ENCODE assay signal across 6 cellular contexts in the genomic region with DNA sequence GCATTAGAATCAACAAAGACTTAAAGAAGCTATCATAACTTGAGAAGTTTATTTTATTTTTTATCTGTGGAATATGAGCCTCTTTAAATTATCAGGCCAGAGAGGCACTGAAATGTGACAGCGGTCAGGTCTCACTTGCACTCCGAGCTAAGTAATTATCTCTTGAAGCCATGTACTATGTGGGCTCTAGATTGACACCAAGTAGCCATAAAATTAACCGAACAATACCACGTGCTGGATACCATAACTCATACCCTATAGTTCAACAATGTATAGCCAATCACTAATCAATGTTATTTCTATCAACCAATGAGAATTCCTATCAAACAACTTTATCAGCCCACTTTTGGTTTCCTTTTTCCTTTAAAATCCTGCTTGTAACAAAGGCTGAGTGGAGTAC.
"Had no signal": no experiment of that assay in that cellular context is flagged by ENCODE, and none has a peak within 500 bp of the region (broad histone marks: within the 10 kb centered on the region; RNA-seq: fewer than 3 reads in every experiment).

No MANE protein-coding gene starts in this region.

- ATAC-seq: GM23338 had no signal

- H3K27me3 Mint-ChIP-seq: IgD-negative memory B cell had no signal

- H3K27ac ChIP-seq: HL-60 had no signal

- H3K4me3 Mint-ChIP-seq: GM23338, H9, IgD-negative memory B cell had no signal

- H3K9me3 Mint-ChIP-seq: GM23338, H9 had no signal

- H3K4me3 ChIP-seq: GM23338 had no signal

- DNase-seq: H9, HCEC 1CT, KG1 had no signal

- H3K27ac Mint-ChIP-seq: GM23338 had no signal
